9 cellular contexts compared by ENCODE assay signal in the genomic region with DNA sequence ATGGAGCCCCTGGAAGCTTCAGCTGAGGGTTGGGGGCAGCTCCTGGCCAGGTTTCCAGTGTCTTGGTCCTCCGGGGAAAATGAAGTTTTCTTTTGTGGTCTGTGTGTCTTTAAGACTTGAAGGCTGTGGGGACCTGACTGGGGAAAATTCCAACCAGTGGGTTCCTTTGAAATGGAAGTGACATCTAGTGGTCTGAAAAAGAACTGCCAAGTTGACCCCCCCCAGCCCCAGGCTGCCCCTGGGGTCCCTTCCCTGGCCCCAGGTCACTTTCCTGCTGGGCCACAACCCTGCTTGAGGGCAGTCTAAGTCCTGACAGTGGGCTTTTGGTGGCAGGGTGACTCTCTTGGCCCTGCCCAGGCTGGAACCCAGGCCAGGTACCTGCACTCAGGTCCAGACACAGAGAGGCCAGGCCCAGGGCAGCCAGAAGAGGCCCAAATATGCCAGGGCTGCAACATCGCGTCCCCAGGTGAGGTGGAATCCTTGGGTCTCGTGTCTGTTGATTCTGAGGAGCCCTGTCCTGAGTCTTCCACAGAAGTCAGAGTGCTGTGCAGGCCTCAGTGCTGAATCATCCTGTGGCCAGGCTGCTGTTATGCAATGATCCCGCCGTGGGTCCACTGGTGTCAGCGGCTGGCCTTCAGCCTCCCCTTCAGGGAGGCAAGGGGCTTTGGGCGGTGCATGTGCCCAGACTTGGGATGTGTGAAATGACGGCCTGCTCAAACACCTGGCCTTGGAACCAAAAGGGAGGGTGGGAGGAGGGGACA.
A peak's percentile ranks its signal among the peaks of the same experiment; 100 is the strongest.
DNase-seq lines count a peak whose midpoint lies in the region; ATAC-seq and TF ChIP-seq lines count a peak whose summit lies in the region.
"Had no signal": no experiment of that assay in that cellular context is flagged by ENCODE, and none has a peak within 500 bp of the region (broad histone marks: within the 10 kb centered on the region; RNA-seq: fewer than 3 reads in every experiment).

No MANE protein-coding gene starts in this region.

- H3K9me3 Mint-ChIP-seq in stimulated activated naive CD8-positive, alpha-beta T cell treated with anti-CD3 and anti-CD28 coated beads, Interleukin-15, Interleukin-2, amounts not matched to agents 100 ng/mL and 50 ng/mL, for 24 hours = no peaks in the 10 kb centered on the region
- H3K9me3 Mint-ChIP-seq: central memory CD8-positive, alpha-beta T cell had no signal

- DNase-seq in stimulated activated naive CD8-positive, alpha-beta T cell treated with anti-CD3 and anti-CD28 coated beads, Interleukin-15, Interleukin-2, amounts not matched to agents 100 U/mL and 50 U/mL, for 24 hours = no peak
- DNase-seq in NOMO-1 treated with dmso at 0.1 percent for 144 hours (lab: John Stamatoyannopoulos, UW; ENCODE audit: unreplicated experiment) = peak; percentile 17
- DNase-seq in ecto neural progenitor cell (ENCODE audit: low spot score) = peak; percentile 74
- DNase-seq in myocyte (ENCODE audit: low read depth) = peak; percentile 71
- DNase-seq in coronary artery (ENCODE audit: low spot score) = no peak
- DNase-seq in middle frontal gyrus (ENCODE audit: extremely low spot score, low spot score) = no peak
- no peak for DNase-seq in activated CD4-positive, CD25-positive, alpha-beta regulatory T cell (lab: John Stamatoyannopoulos, UW)

- no peak for TF ChIP-seq CTCF in coronary artery (IDR thresholded peaks at IDR 0.05)

- no peak for ATAC-seq in stimulated activated naive CD8-positive, alpha-beta T cell treated with anti-CD3 and anti-CD28 coated beads, Interleukin-15, Interleukin-2, amounts not matched to agents 100 U/mL and 50 U/mL, for 24 hours

- H3K27ac Mint-ChIP-seq in stimulated activated naive CD8-positive, alpha-beta T cell treated with anti-CD3 and anti-CD28 coated beads, Interleukin-15, Interleukin-2, amounts not matched to agents 100 ng/mL and 50 ng/mL, for 24 hours = peak overlapping the region; percentile 40

- no peak overlapping the region for H3K4me3 ChIP-seq in coronary artery

- peak overlapping the region in 1 of 2 donors; percentile 50 for H3K27ac ChIP-seq in coronary artery

- H3K4me3 Mint-ChIP-seq in stimulated activated naive CD8-positive, alpha-beta T cell treated with anti-CD3 and anti-CD28 coated beads, Interleukin-15, Interleukin-2, amounts not matched to agents 100 ng/mL and 50 ng/mL, for 24 hours = no peak overlapping the region
- H3K4me3 Mint-ChIP-seq: central memory CD8-positive, alpha-beta T cell had no signal

- H3K4me1 Mint-ChIP-seq in stimulated activated naive CD8-positive, alpha-beta T cell treated with anti-CD3 and anti-CD28 coated beads, Interleukin-15, Interleukin-2, amounts not matched to agents 100 ng/mL and 50 ng/mL, for 24 hours (ENCODE audit: low read depth) = no peaks in the 10 kb centered on the region
- H3K4me1 Mint-ChIP-seq: central memory CD8-positive, alpha-beta T cell had no signal

- no peaks in the 10 kb centered on the region for H3K36me3 Mint-ChIP-seq in stimulated activated naive CD8-positive, alpha-beta T cell treated with anti-CD3 and anti-CD28 coated beads, Interleukin-15, Interleukin-2, amounts not matched to agents 100 ng/mL and 50 ng/mL, for 24 hours (ENCODE audit: low read depth)

- H3K27me3 Mint-ChIP-seq in stimulated activated naive CD8-positive, alpha-beta T cell treated with anti-CD3 and anti-CD28 coated beads, Interleukin-15, Interleukin-2, amounts not matched to agents 100 ng/mL and 50 ng/mL, for 24 hours = no peaks in the 10 kb centered on the region

Comparison
In these comparisons a context has a peak if more than half of its experiments do, and no peak if none do; other contexts are left out.
1. DNase-seq: peak in NOMO-1 treated with dmso at 0.1 percent for 144 hours (single experiment), ecto neural progenitor cell (single experiment) and myocyte (single experiment); none in stimulated activated naive CD8-positive, alpha-beta T cell treated with anti-CD3 and anti-CD28 coated beads, Interleukin-15, Interleukin-2, amounts not matched to agents 100 U/mL and 50 U/mL, for 24 hours (single experiment), coronary artery (single experiment), middle frontal gyrus (single experiment) and activated CD4-positive, CD25-positive, alpha-beta regulatory T cell (0 of 4).